Comparison of ENCODE assay signal across 19 cellular contexts in genomic region chr5:1041225-1042186, GRCh38. TPM values are rescaled to one million over a fixed set of nuclear protein-coding genes. Genes with fewer than 3 reads are reported as not detected.
DNase-seq lines count a peak whose midpoint lies in the region; TF ChIP-seq lines count a peak whose summit lies in the region.
"Had no signal": no experiment of that assay in that cellular context is flagged by ENCODE, and none has a peak within 500 bp of the region (broad histone marks: within the 10 kb centered on the region; RNA-seq: fewer than 3 reads in every experiment).

No MANE protein-coding gene starts in this region.

- H3K4me3 ChIP-seq in coronary artery (no peak overlapping the region), SK-N-SH (ENCODE audit: low read depth in 2 of 2, low read length in 1 of 2) (no peak overlapping the region), smooth muscle cell (no peak overlapping the region)
- H3K4me3 ChIP-seq: adrenal gland, cardiac muscle cell, upper lobe of left lung had no signal

- H3K27me3 ChIP-seq in SK-N-SH (ENCODE audit: insufficient read depth) (no peaks in the 10 kb centered on the region), smooth muscle cell (ENCODE audit: low read depth) (no peaks in the 10 kb centered on the region)
- H3K27me3 ChIP-seq: adrenal gland, cardiac muscle cell, upper lobe of left lung had no signal

- CTCF ChIA-PET in SK-N-SH (lab: Yijun Ruan, JAX) = no interaction called here

- H3K79me2 ChIP-seq in SK-N-SH (ENCODE audit: insufficient read depth) = no peaks in the 10 kb centered on the region
- H3K79me2 ChIP-seq in smooth muscle cell (ENCODE audit: low read depth) = no peaks in the 10 kb centered on the region

- H2AFZ ChIP-seq in SK-N-SH (ENCODE audit: low read depth) = no peak overlapping the region
- no peak overlapping the region for H2AFZ ChIP-seq in smooth muscle cell (ENCODE audit: low read depth)

- H3F3A ChIP-seq in SK-N-SH (replicated peaks; ENCODE audit: insufficient read depth) (no peaks in the 10 kb centered on the region), smooth muscle cell (ENCODE audit: low read depth) (peaks cover 11% of the 10 kb centered on the region)

- H3K36me3 Mint-ChIP-seq in activated T-helper 2 cell treated with anti-CD3 and anti-CD28 coated beads, Interferon-gamma antibody, Interleukin-2, Interleukin-4, amounts not matched to agents 10 μg/mL and 5 μg/mL and 100 μg/mL, durations not matched to agents 14 hours and 24 hours and 36 hours (ENCODE audit: low read depth) = peaks cover 64% of the 10 kb centered on the region
- H3K36me3 Mint-ChIP-seq: T-cell had no signal

- no peak for TF ChIP-seq EP300 in SK-N-SH (IDR thresholded peaks at IDR 0.05; ENCODE audit: borderline replicate concordance in 1 of 2, low read depth in 1 of 2, low read length in 1 of 2)

- H3K9ac ChIP-seq in SK-N-SH (no peak overlapping the region), smooth muscle cell (ENCODE audit: low read depth) (no peak overlapping the region)

- no peaks in the 10 kb centered on the region for H4K20me1 ChIP-seq in SK-N-SH (ENCODE audit: insufficient read depth)
- H4K20me1 ChIP-seq in smooth muscle cell (ENCODE audit: low read depth) = no peaks in the 10 kb centered on the region

- TF ChIP-seq RAD21 in SK-N-SH (IDR thresholded peaks at IDR 0.05; ENCODE audit: low read length) = no peak

- H3K36me3 ChIP-seq in SK-N-SH (replicated peaks in 1 of 2; ENCODE audit: control insufficient read depth in 1 of 2, insufficient read depth in 2 of 2, low read length in 1 of 2) = no peaks in the 10 kb centered on the region
- no peaks in the 10 kb centered on the region for H3K36me3 ChIP-seq in smooth muscle cell (ENCODE audit: low read depth)
- H3K36me3 ChIP-seq: adrenal gland, cardiac muscle cell had no signal

- no peaks in the 10 kb centered on the region for H3K27me3 Mint-ChIP-seq in activated T-helper 2 cell treated with anti-CD3 and anti-CD28 coated beads, Interferon-gamma antibody, Interleukin-2, Interleukin-4, amounts not matched to agents 10 μg/mL and 5 μg/mL and 100 μg/mL, durations not matched to agents 14 hours and 24 hours and 36 hours (ENCODE audit: low read depth)

- peak overlapping the region; percentile 29 for H3K27ac Mint-ChIP-seq in activated T-helper 2 cell treated with anti-CD3 and anti-CD28 coated beads, Interferon-gamma antibody, Interleukin-2, Interleukin-4, amounts not matched to agents 10 μg/mL and 5 μg/mL and 100 μg/mL, durations not matched to agents 14 hours and 24 hours and 36 hours
- H3K27ac Mint-ChIP-seq: nephron progenitor cell, T-cell had no signal

- intact Hi-C loops in activated T-helper 2 cell treated with anti-CD3 and anti-CD28 coated beads, Interferon-gamma antibody, Interleukin-2, Interleukin-4, amounts not matched to agents 10 μg/mL and 5 μg/mL and 100 μg/mL, durations not matched to agents 14 hours and 24 hours and 36 hours (cut with micrococcal nuclease) = no loop called here

- H3K9me3 Mint-ChIP-seq in activated T-helper 2 cell treated with anti-CD3 and anti-CD28 coated beads, Interferon-gamma antibody, Interleukin-2, Interleukin-4, amounts not matched to agents 10 μg/mL and 5 μg/mL and 100 μg/mL, durations not matched to agents 14 hours and 24 hours and 36 hours = peaks cover 63% of the 10 kb centered on the region

- H3K4me1 ChIP-seq in SK-N-SH (ENCODE audit: control insufficient read depth in 1 of 2, insufficient read depth in 2 of 2, low read depth in 1 of 2, low read length in 1 of 2) (no peaks in the 10 kb centered on the region), smooth muscle cell (ENCODE audit: low read depth) (no peaks in the 10 kb centered on the region)
- H3K4me1 ChIP-seq: adrenal gland, upper lobe of left lung had no signal

- 49% methylated on average over 16 of the region's 16 CpGs for WGBS in SK-N-SH (ENCODE audit: low lambda C conversion rate)
- 93% methylated on average over 16 of the region's 16 CpGs for WGBS in smooth muscle cell (ENCODE audit: low lambda C conversion rate)

- DNase-seq in Ammon's horn (ENCODE audit: low spot score) (peak; percentile 16), kidney glomerular epithelial cell (lab: John Stamatoyannopoulos, UW) (peak; percentile 25), coronary artery (ENCODE audit: low spot score) (no peak), SK-N-SH (no peak), smooth muscle cell (lab: John Stamatoyannopoulos, UW; ENCODE audit: unreplicated experiment) (no peak)
- DNase-seq in activated T-helper 2 cell treated with anti-CD3 and anti-CD28 coated beads, Interferon-gamma antibody, Interleukin-2, Interleukin-4, amounts not matched to agents 10 μg/mL and 5 μg/mL and 100 μg/mL, durations not matched to agents 14 hours and 24 hours and 36 hours (ENCODE audit: low spot score) = no peak
- DNase-seq: activated CD4-positive, alpha-beta T cell treated with anti-CD3 and anti-CD28 coated beads, Interleukin-2, amount 50 U/mL, for 4 hours; DND-41; GOT3; NCI-H2029; NCI-H226; nephron progenitor cell; SIG-M5; T-cell had no signal

- no peaks in the 10 kb centered on the region for H3K9me2 ChIP-seq in SK-N-SH

- POLR2A ChIA-PET in SK-N-SH (lab: Yijun Ruan, JAX) = no interaction called here

- no peak overlapping the region for H3K4me2 ChIP-seq in SK-N-SH
- H3K4me2 ChIP-seq in smooth muscle cell = no peak overlapping the region

- H3K4me1 Mint-ChIP-seq in activated T-helper 2 cell treated with anti-CD3 and anti-CD28 coated beads, Interferon-gamma antibody, Interleukin-2, Interleukin-4, amounts not matched to agents 10 μg/mL and 5 μg/mL and 100 μg/mL, durations not matched to agents 14 hours and 24 hours and 36 hours (ENCODE audit: low read depth) = no peaks in the 10 kb centered on the region

- no peaks in the 10 kb centered on the region for H3K9me3 ChIP-seq in SK-N-SH
- no peaks in the 10 kb centered on the region for H3K9me3 ChIP-seq in smooth muscle cell (replicated peaks; ENCODE audit: low read depth)
- H3K9me3 ChIP-seq: adrenal gland, upper lobe of left lung had no signal

- H3K27ac ChIP-seq in C4-2B (peak overlapping the region; percentile 7; the same call in 1 of the 2 replicates), coronary artery (no peak overlapping the region), SK-N-SH (ENCODE audit: low read depth in 2 of 2, low read length in 1 of 2) (no peak overlapping the region), smooth muscle cell (ENCODE audit: low read depth) (no peak overlapping the region)
- H3K27ac ChIP-seq: adrenal gland, cardiac muscle cell, upper lobe of left lung had no signal

- H3K4me3 Mint-ChIP-seq in activated T-helper 2 cell treated with anti-CD3 and anti-CD28 coated beads, Interferon-gamma antibody, Interleukin-2, Interleukin-4, amounts not matched to agents 10 μg/mL and 5 μg/mL and 100 μg/mL, durations not matched to agents 14 hours and 24 hours and 36 hours (ENCODE audit: low read depth) = no peak overlapping the region
- H3K4me3 Mint-ChIP-seq: nephron progenitor cell, T-cell had no signal

- TF ChIP-seq CTCF in C4-2B (conservative IDR thresholded peaks at IDR 0.05) (no peak), coronary artery (IDR thresholded peaks at IDR 0.05) (no peak), SK-N-SH (IDR thresholded peaks at IDR 0.05) (no peak), smooth muscle cell (IDR thresholded peaks at IDR 0.05; ENCODE audit: borderline replicate concordance, insufficient read depth, poor library complexity, severe bottlenecking) (no peak)

TF ChIP-seq in SK-N-SH, 30 proteins besides CTCF, POLR2A, EP300 and RAD21:
- TF ChIP-seq JUND (IDR thresholded peaks at IDR 0.05) (no peak), TAF1 (IDR thresholded peaks at IDR 0.05; ENCODE audit: borderline replicate concordance, low read depth, low read length) (no peak), RFX5 (IDR thresholded peaks at IDR 0.05; ENCODE audit: low read length) (no peak), NFIC (IDR thresholded peaks at IDR 0.05; ENCODE audit: borderline replicate concordance) (no peak), MAX (IDR thresholded peaks at IDR 0.05; ENCODE audit: low read depth) (no peak)

RNA-seq across cellular contexts. Expression of gene NKD2, which starts 32.9 kb away (rescaled TPM):
- 14.4 TPM in 2 replicates for total RNA-seq in activated T-helper 2 cell treated with anti-CD3 and anti-CD28 coated beads, Interferon-gamma antibody, Interleukin-2, Interleukin-4, amounts not matched to agents 10 μg/mL and 5 μg/mL and 100 μg/mL, durations not matched to agents 14 hours and 24 hours and 36 hours
- polyA plus RNA-seq in SK-N-SH (2012; rRNA removed) (not detected in 2 replicates), smooth muscle cell (105 and 122 TPM in 2 replicates)
- not detected in 2 replicates for polyA plus RNA-seq in SK-N-SH (2012; cell fraction: cytosol; rRNA removed)
- polyA plus RNA-seq in SK-N-SH (2012; cell fraction: nucleus; rRNA removed) = 0.06 TPM in 1 of 2 replicates, not detected in the other
- total RNA-seq in smooth muscle cell = 31.2 and 32.5 TPM in 2 replicates
- total RNA-seq: mononuclear cell had no signal

Comparison
In these comparisons a context has a peak if more than half of its experiments do, and no peak if none do; other contexts are left out.
1. DNase-seq: peak in Ammon's horn (single experiment) and kidney glomerular epithelial cell (single experiment); none in activated T-helper 2 cell treated with anti-CD3 and anti-CD28 coated beads, Interferon-gamma antibody, Interleukin-2, Interleukin-4, amounts not matched to agents 10 μg/mL and 5 μg/mL and 100 μg/mL, durations not matched to agents 14 hours and 24 hours and 36 hours (single experiment), coronary artery (single experiment), SK-N-SH (single experiment) and smooth muscle cell (single experiment).